In the genomic region with DNA sequence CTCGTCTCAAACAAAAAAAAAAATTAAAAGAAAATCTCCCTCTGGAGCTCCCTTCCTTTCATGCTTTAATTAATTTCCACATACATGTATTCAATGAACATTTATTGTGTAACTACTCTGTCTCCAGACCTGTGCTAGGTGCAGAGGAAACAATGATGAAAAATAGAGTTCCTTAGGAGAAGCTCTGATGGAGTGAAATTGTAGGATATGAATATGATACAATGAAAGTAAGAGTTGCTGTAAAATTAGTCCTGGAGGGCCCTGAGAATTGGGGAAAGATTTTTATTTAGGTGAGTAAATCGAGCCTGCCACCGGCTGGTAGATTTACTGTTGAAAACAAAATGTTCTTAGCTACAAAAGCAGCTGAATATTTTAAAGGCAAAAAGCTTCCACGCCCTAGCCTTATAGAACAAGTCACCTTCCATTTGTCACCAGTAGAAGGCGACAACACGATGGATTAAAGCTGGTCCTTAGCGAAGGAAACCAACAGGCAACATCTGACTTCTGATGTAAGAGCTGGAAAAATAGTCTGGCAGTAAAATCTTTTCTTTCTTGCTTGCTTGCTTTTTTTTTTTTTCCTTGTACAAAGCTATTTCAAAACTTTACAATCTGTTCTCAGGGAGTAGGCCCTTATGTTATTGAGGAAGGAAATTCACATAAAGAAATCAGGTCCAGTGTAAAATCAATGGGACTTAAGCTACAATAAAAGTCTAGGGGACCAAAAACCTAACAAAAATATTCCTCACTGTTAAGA, we compare ENCODE assay signal across 8 cellular contexts.
DNase-seq lines count a peak whose midpoint lies in the region; ATAC-seq and TF ChIP-seq lines count a peak whose summit lies in the region.

No MANE protein-coding gene starts in this region.

- H3K27me3 ChIP-seq in MG63 (no peaks in the 10 kb centered on the region), stomach smooth muscle (ENCODE audit: control insufficient read depth in 1 of 2, insufficient read depth in 2 of 2, low read length in 2 of 2) (no peaks in the 10 kb centered on the region)

- ATAC-seq in GM21529 (IDR thresholded peaks at IDR 0.05; ENCODE audit: unreplicated experiment) (peak; percentile 69), left colon (peak; percentile 95), GM21515 (IDR thresholded peaks at IDR 0.05; ENCODE audit: unreplicated experiment) (no peak)

- no peak overlapping the region for H3K9ac ChIP-seq in stomach smooth muscle (ENCODE audit: low read length in 2 of 2)

- TF ChIP-seq CTCF in choroid plexus epithelial cell (conservative IDR thresholded peaks at IDR 0.05; ENCODE audit: low read depth, low read length): peak; percentile 77

- H3K36me3 ChIP-seq in MG63: no peaks in the 10 kb centered on the region
- no peaks in the 10 kb centered on the region for H3K36me3 ChIP-seq in stomach smooth muscle (ENCODE audit: control insufficient read depth in 2 of 2, insufficient read depth in 2 of 2, low read length in 2 of 2)

- H3K9me3 ChIP-seq in MG63: no peaks in the 10 kb centered on the region
- H3K9me3 ChIP-seq in stomach smooth muscle (ENCODE audit: control insufficient read depth in 2 of 2, low read length in 2 of 2): no peaks in the 10 kb centered on the region

- DNase-seq in Daoy (ENCODE audit: low read depth): peak; percentile 86
- peak; percentile 47 for DNase-seq in MG63
- DNase-seq in RPMI7951 (ENCODE audit: low read depth): peak; percentile 83
- DNase-seq in choroid plexus epithelial cell (ENCODE audit: low read depth): peak; percentile 98
- peak; percentile 40 to 57 for DNase-seq in left colon

- peaks cover 13% of the 10 kb centered on the region for H3K4me1 ChIP-seq in stomach smooth muscle (ENCODE audit: control insufficient read depth, insufficient read depth, low read length)

- H3K27ac ChIP-seq in stomach smooth muscle (ENCODE audit: low read length): peak overlapping the region; percentile 53

- intact Hi-C loops in left colon (cut with DNase I, micrococcal nuclease): loop anchor here in 1 of 2 donors (5.0 kb wide), 2 partner anchors 445 to 550 kb away; no protein-coding TSS in a partner anchor

- H3K4me3 ChIP-seq in MG63 (no peak overlapping the region), choroid plexus epithelial cell (ENCODE audit: low read depth, low read length) (no peak overlapping the region), stomach smooth muscle (ENCODE audit: low read length in 2 of 2) (no peak overlapping the region)

Comparison
In these comparisons a context has a peak if more than half of its experiments do, and no peak if none do; other contexts are left out.
1. DNase-seq: peak in every context shown above with its lines; median percentile 98 in choroid plexus epithelial cell; 86 in Daoy; 83 in RPMI7951; 48 in left colon; 47 in MG63.